ENCODE assay signal across 8 cellular contexts in genomic region chr2:86719637-86720540, GRCh38. TPM values are rescaled to one million over a fixed set of nuclear protein-coding genes. Genes with fewer than 3 reads are reported as not detected.
DNase-seq lines count a peak whose midpoint lies in the region; ATAC-seq and TF ChIP-seq lines count a peak whose summit lies in the region.
"Not testable (repeated sequence)": the region's sequence is repeated elsewhere in the genome, so short reads cannot be mapped to it uniquely, and the experiment has no call there.

Gene RMND5A (plus strand): TSS chr2:86720291. CDS start chr2:86720668, 377 bp downstream.

- ATAC-seq in GM21825 (IDR thresholded peaks at IDR 0.05; ENCODE audit: unreplicated experiment): peak; percentile 89
- ATAC-seq in naive thymus-derived CD8-positive, alpha-beta T cell: peak; percentile 87
- peak; percentile 94 for ATAC-seq in stimulated activated effector memory CD8-positive, alpha-beta T cell treated with anti-CD3 and anti-CD28 coated beads, Interleukin-12 subunit alpha, Interleukin-12 subunit beta, amount 100 ng/mL, for 72 hours

- not testable (repeated sequence) for H4K20me1 ChIP-seq in DOHH2 (ENCODE audit: control insufficient read depth, insufficient read depth, low read depth, low read length)

- peaks cover 2 to 15% (median 5%) of the 10 kb centered on the region in 4 donors for H3K4me1 Mint-ChIP-seq in naive thymus-derived CD8-positive, alpha-beta T cell
- H3K4me1 Mint-ChIP-seq in stimulated activated effector memory CD8-positive, alpha-beta T cell treated with anti-CD3 and anti-CD28 coated beads, Interleukin-12 subunit alpha, Interleukin-12 subunit beta, amount 100 ng/mL, for 72 hours: not testable (repeated sequence)

- H3K9me3 Mint-ChIP-seq in naive thymus-derived CD8-positive, alpha-beta T cell; stimulated activated effector memory CD8-positive, alpha-beta T cell treated with anti-CD3 and anti-CD28 coated beads, Interleukin-12 subunit alpha, Interleukin-12 subunit beta, amount 100 ng/mL, for 72 hours: not testable (repeated sequence)

- peak within 1 kb of the TSS; percentile 74 to 89 (median 84) for H3K4me3 Mint-ChIP-seq in naive thymus-derived CD8-positive, alpha-beta T cell
- peak within 1 kb of the TSS; percentile 73 for H3K4me3 Mint-ChIP-seq in stimulated activated effector memory CD8-positive, alpha-beta T cell treated with anti-CD3 and anti-CD28 coated beads, Interleukin-12 subunit alpha, Interleukin-12 subunit beta, amount 100 ng/mL, for 72 hours

- peaks cover 17% of the 10 kb centered on the region for H3K79me2 ChIP-seq in DOHH2 (ENCODE audit: control insufficient read depth, low read length)

- POLR2A ChIA-PET in naive thymus-derived CD8-positive, alpha-beta T cell (lab: Charles Lee): not testable (repeated sequence)

- H3K27me3 ChIP-seq in DOHH2 (ENCODE audit: control insufficient read depth, low read length); SJCRH30: not testable (repeated sequence)

- not testable (repeated sequence) for H3K36me3 Mint-ChIP-seq in naive thymus-derived CD8-positive, alpha-beta T cell; stimulated activated effector memory CD8-positive, alpha-beta T cell treated with anti-CD3 and anti-CD28 coated beads, Interleukin-12 subunit alpha, Interleukin-12 subunit beta, amount 100 ng/mL, for 72 hours

- H3K27ac ChIP-seq in DOHH2 (ENCODE audit: low read depth, low read length) (peak within 1 kb of the TSS; percentile 57), SJCRH30 (peak within 1 kb of the TSS; percentile 68)

- H3K36me3 ChIP-seq in DOHH2 (ENCODE audit: control insufficient read depth, low read length); SJCRH30: not testable (repeated sequence)

- H3K9me3 ChIP-seq in DOHH2 (ENCODE audit: control insufficient read depth, insufficient read depth, low read length); SJCRH30 (replicated peaks): not testable (repeated sequence)

- H3F3A ChIP-seq in DOHH2 (ENCODE audit: control insufficient read depth, insufficient read depth): not testable (repeated sequence)

- not testable (repeated sequence) for H3K27me3 Mint-ChIP-seq in naive thymus-derived CD8-positive, alpha-beta T cell

- H3K9me2 ChIP-seq in DOHH2 (replicated peaks; ENCODE audit: control insufficient read depth, low read length): not testable (repeated sequence)

- peak within 1 kb of the TSS; percentile 80 for H3K4me3 ChIP-seq in DOHH2 (ENCODE audit: low read length)
- peak within 1 kb of the TSS; percentile 95 for H3K4me3 ChIP-seq in SJCRH30

- TF ChIP-seq CTCF in DOHH2 (IDR thresholded peaks at IDR 0.05; ENCODE audit: low read depth, low read length, poor library complexity, severe bottlenecking): not testable (repeated sequence)

- H3K4me2 ChIP-seq in DOHH2 (ENCODE audit: low read length): peak within 1 kb of the TSS; percentile 67

- H3K4me1 ChIP-seq in DOHH2 (ENCODE audit: control insufficient read depth, low read length); SJCRH30: not testable (repeated sequence)

- DNase-seq in LHCN-M2 (ENCODE audit: low read depth): peak; percentile 88
- peak; percentile 86 to 96 for DNase-seq in SJCRH30
- peak; percentile 89 for DNase-seq in activated effector memory CD4-positive, alpha-beta T cell treated with Interleukin-2 at 50 U/mL for 16 hours
- DNase-seq in fibroblast of peridontal ligament (ENCODE audit: extremely low read depth): peak; percentile 85
- DNase-seq in naive thymus-derived CD8-positive, alpha-beta T cell: peak; percentile 87 to 97 (median 94)
- DNase-seq in stimulated activated effector memory CD8-positive, alpha-beta T cell treated with anti-CD3 and anti-CD28 coated beads, Interleukin-12 subunit alpha, Interleukin-12 subunit beta, amount 100 ng/mL, for 72 hours (ENCODE audit: low spot score in 2 of 2): peak; percentile 91 to 96

- H3K27ac Mint-ChIP-seq in naive thymus-derived CD8-positive, alpha-beta T cell: peak within 1 kb of the TSS in 9 of 10 donors; percentile 62 to 93 (median 87)
- H3K27ac Mint-ChIP-seq in stimulated activated effector memory CD8-positive, alpha-beta T cell treated with anti-CD3 and anti-CD28 coated beads, Interleukin-12 subunit alpha, Interleukin-12 subunit beta, amount 100 ng/mL, for 72 hours: peak within 1 kb of the TSS; percentile 64

RNA-seq across cellular contexts. Expression of gene RMND5A, which starts in this region (rescaled TPM):
- total RNA-seq in LHCN-M2 (2014; rRNA removed): 15.1 and 16.6 TPM in 2 replicates
- 3.0 TPM for polyA plus RNA-seq in LHCN-M2 (2012)
- 104 and 120 TPM in 2 replicates for total RNA-seq in SJCRH30 (2014; rRNA removed; shearing (Covaris generic))
- 10 to 100 TPM; 40.7 to 46.6 TPM for total RNA-seq in naive thymus-derived CD8-positive, alpha-beta T cell
- 10 to 100 TPM; 16.4 to 22.2 (median 21.6) TPM for polyA plus RNA-seq in naive thymus-derived CD8-positive, alpha-beta T cell

Comparison
In these comparisons a context has a peak if more than half of its experiments do, and no peak if none do; other contexts are left out.
1. Peak in every context shown above with its lines: DNase-seq, ATAC-seq, H3K4me3 ChIP-seq and H3K27ac ChIP-seq.